18 cellular contexts compared by ENCODE assay signal in genomic region chr6:123636282-123636681, GRCh38. TPM values are rescaled to one million over a fixed set of nuclear protein-coding genes. Genes with fewer than 3 reads are reported as not detected.
"Had no signal": no experiment of that assay in that cellular context is flagged by ENCODE, and none has a peak within 500 bp of the region (broad histone marks: within the 10 kb centered on the region; RNA-seq: fewer than 3 reads in every experiment).

No MANE protein-coding gene starts in this region.

- H3K4me3 ChIP-seq: sigmoid colon, transverse colon, vagina had no signal

- H3K4me1 ChIP-seq: sigmoid colon, transverse colon, vagina had no signal

- ATAC-seq: effector memory CD8-positive, alpha-beta T cell; left lobe of liver; natural killer cell treated with Interleukin-12 subunit alpha and Interleukin-12 subunit beta and Interleukin-15 and Interleukin-18, amount 100 ng/mL, for 72 hours; stimulated activated naive B cell treated with anti-CD40 and anti-IgM and Interleukin-4, amounts not matched to agents 10 μg/mL and 1 μg/mL and 100 μg/mL, for 72 hours had no signal

- DNase-seq: activated CD4-positive, alpha-beta T cell treated with anti-CD3 and anti-CD28 coated beads, Interleukin-2, amount 10 ng/mL, durations not matched to agents 7 days and 5 days; activated CD8-positive, alpha-beta memory T cell treated with anti-CD3 and anti-CD28 coated beads, Interleukin-2, amount 50 U/mL, for 48 hours; activated naive CD4-positive, alpha-beta T cell treated with Interleukin-2 at 50 U/mL for 16 hours; anterior cingulate cortex; brain microvascular endothelial cell; effector memory CD8-positive, alpha-beta T cell; islet precursor cell; sigmoid colon; stimulated activated CD4-positive, alpha-beta T cell treated with anti-CD3 and anti-CD28 coated beads, Interleukin-4, amount 100 ng/mL, for 1 hour; stimulated activated naive B cell treated with anti-CD40 and anti-IgM and Interleukin-4, amounts not matched to agents 10 μg/mL and 1 μg/mL and 100 μg/mL, for 72 hours; transverse colon had no signal

- H3K27me3 ChIP-seq: brain microvascular endothelial cell, sigmoid colon, transverse colon, vagina had no signal

- H3K36me3 ChIP-seq: brain microvascular endothelial cell, sigmoid colon, transverse colon, vagina had no signal

- H3K27ac ChIP-seq: brain microvascular endothelial cell, epithelial cell of prostate, sigmoid colon, transverse colon, vagina had no signal

- H3K9me3 ChIP-seq: sigmoid colon, transverse colon, vagina had no signal

RNA-seq across cellular contexts. Expression of gene TRDN, which starts 0.5 kb away (rescaled TPM):
- total RNA-seq: activated CD4-positive, alpha-beta T cell treated with anti-CD3 and anti-CD28 coated beads, Interleukin-2, amount 10 ng/mL, durations not matched to agents 7 days and 5 days; activated T-helper 1 cell treated with anti-CD3 and anti-CD28 coated beads, Interleukin-12 subunit alpha, Interleukin-12 subunit beta, Interleukin-2, Interleukin-4 antibody, amounts not matched to agents 30 ng/mL and 10 ng/mL and 1 ng/mL, durations not matched to agents 14 hours and 24 hours and 36 hours; left lobe of liver; natural killer cell treated with Interleukin-12 subunit alpha and Interleukin-12 subunit beta and Interleukin-15 and Interleukin-18, amount 100 ng/mL, for 72 hours; osteocyte; pulmonary artery endothelial cell; vagina had no signal
